Comparison of ENCODE assay signal across 11 cellular contexts in genomic region chr17:74326506-74326905, GRCh38. TPM values are rescaled to one million over a fixed set of nuclear protein-coding genes. Genes with fewer than 3 reads are reported as not detected.
A peak's percentile ranks its signal among the peaks of the same experiment; 100 is the strongest.
DNase-seq lines count a peak whose midpoint lies in the region; ATAC-seq, FAIRE-seq and TF ChIP-seq lines count a peak whose summit lies in the region.
"Had no signal": no experiment of that assay in that cellular context is flagged by ENCODE, and none has a peak within 500 bp of the region (broad histone marks: within the 10 kb centered on the region; RNA-seq: fewer than 3 reads in every experiment).

No MANE protein-coding gene starts in this region.

- DNase-seq in activated naive CD8-positive, alpha-beta T cell treated with anti-CD3 and anti-CD28 coated beads for 36 hours: no peak
- peak in 2 of 4 experiments; percentile 46 to 48 for DNase-seq in K562 (ENCODE audit: extremely low read depth in 1 of 4, low spot score in 3 of 4)
- no peak for DNase-seq in thyroid gland
- DNase-seq in NOMO-1 treated with DMSO at 0.1 percent for 48 hours (lab: John Stamatoyannopoulos, UW; ENCODE audit: unreplicated experiment): no peak
- DNase-seq in NCI-H2171 treated with DMSO at 0.1 percent for 48 hours (lab: John Stamatoyannopoulos, UW): no peak
- no peak for DNase-seq in stimulated activated CD4-positive, alpha-beta T cell treated with anti-CD3 and anti-CD28 coated beads, Interleukin-2, amount 100 ng/mL, for 24 hours

- FAIRE-seq in K562 (lab: Jason Lieb, UNC): no peak

- no peaks in the 10 kb centered on the region for H3K9me3 Mint-ChIP-seq in activated naive CD8-positive, alpha-beta T cell (ENCODE audit: low read depth)
- H3K9me3 Mint-ChIP-seq in activated naive CD8-positive, alpha-beta T cell treated with anti-CD3 and anti-CD28 coated beads for 36 hours: no peaks in the 10 kb centered on the region
- H3K9me3 Mint-ChIP-seq: IgD-negative memory B cell had no signal

- no peaks in the 10 kb centered on the region; the same call in 1 of the 2 replicates for H4K20me1 ChIP-seq in K562 (replicated peaks; ENCODE audit: control insufficient read depth, insufficient read depth, low read length)

- in situ Hi-C loops in K562 (cut with MboI): no loop called here

- TF ChIP-seq CTCF in K562 (IDR thresholded peaks at IDR 0.05 in 2 of 3, conservative IDR thresholded peaks at IDR 0.05 in 1 of 3; ENCODE audit: insufficient read depth in 2 of 3, low read depth in 1 of 3, low read length in 3 of 3): no peak
- TF ChIP-seq CTCF in thyroid gland (IDR thresholded peaks at IDR 0.05): no peak

- H3K9me3 ChIP-seq in K562 (replicated peaks; ENCODE audit: control insufficient read depth, insufficient read depth, low read depth, low read length) (0 out of 2 replicates have a peak, but pooled peaks cover 2% of the 10 kb centered on the region), mesodermal cell (ENCODE audit: control insufficient read depth, low read length) (no peaks in the 10 kb centered on the region), thyroid gland (no peaks in the 10 kb centered on the region)
- H3K9me3 ChIP-seq: body of pancreas had no signal

- H3K4me3 ChIP-seq in K562 (no peak overlapping the region), mesodermal cell (ENCODE audit: extremely low read depth, insufficient read depth, low read length, poor library complexity, severe bottlenecking) (peak overlapping the region; percentile 25), thyroid gland (replicated peaks in 1 of 3) (peak overlapping the region in 2 of 3 donors; percentile 16 to 38)
- H3K4me3 ChIP-seq: body of pancreas had no signal

- CTCF ChIA-PET in K562 (lab: Yijun Ruan, JAX; ENCODE audit: low intra/inter-chr PET ratio): no interaction called here

- H3K4me2 ChIP-seq in K562 (ENCODE audit: insufficient read depth, low read length): peak overlapping the region; percentile 46; the same call in 1 of the 2 replicates

- no peak; the same call in 2 of the 3 replicates for ATAC-seq in K562

- no peak overlapping the region for H3K27ac Mint-ChIP-seq in activated naive CD8-positive, alpha-beta T cell
- no peak overlapping the region for H3K27ac Mint-ChIP-seq in activated naive CD8-positive, alpha-beta T cell treated with anti-CD3 and anti-CD28 coated beads for 36 hours

- H3K27me3 Mint-ChIP-seq in activated naive CD8-positive, alpha-beta T cell: peaks cover 12% of the 10 kb centered on the region
- H3K27me3 Mint-ChIP-seq in activated naive CD8-positive, alpha-beta T cell treated with anti-CD3 and anti-CD28 coated beads for 36 hours: peaks cover 46% of the 10 kb centered on the region

- no peaks in the 10 kb centered on the region for H3K79me2 ChIP-seq in K562 (ENCODE audit: control insufficient read depth, insufficient read depth, low read length)

- TF ChIP-seq RAD21 in K562 (CRISPR knock-in tag; conservative IDR thresholded peaks at IDR 0.05 in 1 of 2, IDR thresholded peaks at IDR 0.05 in 1 of 2): no peak

- H3K36me3 ChIP-seq in K562 (ENCODE audit: control insufficient read depth, insufficient read depth, low read length) (no peaks in the 10 kb centered on the region), mesodermal cell (ENCODE audit: control insufficient read depth, insufficient read depth, low read length) (no peaks in the 10 kb centered on the region), thyroid gland (no peaks in the 10 kb centered on the region)

- H3K4me1 ChIP-seq in K562 (replicated peaks in 1 of 2; ENCODE audit: control insufficient read depth in 2 of 2, insufficient read depth in 2 of 2, low read length in 2 of 2): peaks cover 0 to 23% of the 10 kb centered on the region in 2 experiments; a peak in 3 of 5 replicates
- peaks cover 8% of the 10 kb centered on the region for H3K4me1 ChIP-seq in mesodermal cell (ENCODE audit: control insufficient read depth, insufficient read depth, low read length, poor library complexity, severe bottlenecking)
- peaks cover 15 to 27% of the 10 kb centered on the region in 2 donors for H3K4me1 ChIP-seq in thyroid gland

- no peak for TF ChIP-seq POLR2A in K562 (conservative IDR thresholded peaks at IDR 0.05)
- TF ChIP-seq POLR2A in thyroid gland (IDR thresholded peaks at IDR 0.05): no peak

- no TSS peak for BruUV-seq in K562 (replicated peaks; lab: Mats Ljungman, UMichigan)

- peak overlapping the region; percentile 56 for H2AFZ ChIP-seq in K562 (ENCODE audit: low read depth, low read length)

- H3K36me3 Mint-ChIP-seq in activated naive CD8-positive, alpha-beta T cell: no peaks in the 10 kb centered on the region
- H3K36me3 Mint-ChIP-seq in activated naive CD8-positive, alpha-beta T cell treated with anti-CD3 and anti-CD28 coated beads for 36 hours: no peaks in the 10 kb centered on the region

- TF ChIP-seq EP300 in K562 (IDR thresholded peaks at IDR 0.05; ENCODE audit: low read length): no peak

- H3K4me3 Mint-ChIP-seq in activated naive CD8-positive, alpha-beta T cell: peak overlapping the region; percentile 46
- no peak overlapping the region for H3K4me3 Mint-ChIP-seq in activated naive CD8-positive, alpha-beta T cell treated with anti-CD3 and anti-CD28 coated beads for 36 hours

- intact Hi-C loops in K562 (cut with micrococcal nuclease): no loop called here
- intact Hi-C loops in thyroid gland (cut with DNase I): no loop called here

- peak overlapping the region in 1 of 2 experiments; percentile 79; a peak in 1 of 4 replicates for H3K9ac ChIP-seq in K562 (ENCODE audit: insufficient read depth in 1 of 2, low read depth in 2 of 2, low read length in 2 of 2)

- H3K27ac ChIP-seq in K562 (ENCODE audit: extremely low read depth, low read depth, low read length): no peak overlapping the region
- no peak overlapping the region for H3K27ac ChIP-seq in mesodermal cell (ENCODE audit: low read depth, low read length, severe bottlenecking)
- no peak overlapping the region for H3K27ac ChIP-seq in thyroid gland
- H3K27ac ChIP-seq: body of pancreas, C4-2B had no signal

- WGBS in K562 (ENCODE audit: insufficient coverage, low coverage, missing lambda C conversion rate): 28% methylated on average over 8 of the region's 10 CpGs
- WGBS in mesodermal cell (ENCODE audit: insufficient coverage in 2 of 2), 2 experiments: 20 to 37% methylated on average over 6 to 10 of the region's 10 CpGs
- 31 to 52% methylated on average over 3 to 9 of the region's 10 CpGs for WGBS in thyroid gland, 2 donors

- peaks cover 20 to 33% of the 10 kb centered on the region in 2 experiments for H3K27me3 ChIP-seq in K562 (ENCODE audit: control insufficient read depth in 2 of 2, insufficient read depth in 2 of 2, low read length in 2 of 2)
- H3K27me3 ChIP-seq in thyroid gland: no peaks in the 10 kb centered on the region

- no peaks in the 10 kb centered on the region for H3K9me1 ChIP-seq in K562 (ENCODE audit: control insufficient read depth, insufficient read depth, low read length)

- H3K4me1 Mint-ChIP-seq in activated naive CD8-positive, alpha-beta T cell (ENCODE audit: low read depth): peaks cover 14% of the 10 kb centered on the region
- H3K4me1 Mint-ChIP-seq in activated naive CD8-positive, alpha-beta T cell treated with anti-CD3 and anti-CD28 coated beads for 36 hours: no peaks in the 10 kb centered on the region

- POLR2A ChIA-PET in K562 (lab: Yijun Ruan, JAX): no interaction called here

RNA-seq across cellular contexts. Expression of gene KIF19, which starts 0.5 kb away (rescaled TPM):
- total RNA-seq in activated naive CD8-positive, alpha-beta T cell treated with anti-CD3 and anti-CD28 coated beads for 36 hours: under 1 TPM in 1 of 2 experiments, not detected in 1; 0.08 TPM
- 0.76 and 1.1 TPM in 2 replicates for total RNA-seq in K562 (2011; cell fraction: chromatin; rRNA removed; ENCODE audit: low replicate concordance)
- 0.66 and 0.83 TPM in 2 replicates for total RNA-seq in K562 (2011; cell fraction: nucleolus; rRNA removed)
- total RNA-seq in K562 (2011; cell fraction: nucleoplasm; rRNA removed): 0.46 and 0.95 TPM in 2 replicates
- total RNA-seq in K562 (2014; rRNA removed) (not detected in 2 replicates), K562 (2014; rRNA removed; fragmentation: Illumina TruSeq; extraction: Trizol) (not detected in 2 replicates), K562 (2015; rRNA removed; fragmentation: Illumina TruSeq; extraction: Trizol) (not detected in 2 replicates), K562 (2021) (not detected in 2 replicates), thyroid gland (1 to 10 TPM in 3 of 4 donors, under 1 TPM in 1; 0.94 to 7.7 (median 2.2) TPM)
- polyA plus RNA-seq in K562 (2011; rRNA removed) (0.10 and 0.19 TPM in 2 replicates), K562 (2014; fragmentation: Illumina TruSeq; extraction: Trizol) (not detected in 2 replicates), K562 (2014; fragmentation: Nextera tagmentation; extraction: Ambion mirVana) (not detected), K562 (2014; rRNA removed) (not detected in 2 replicates)
- polyA plus RNA-seq in K562 (2011; cell fraction: cytosol; rRNA removed): 0.09 and 0.12 TPM in 2 replicates
- 0.38 and 0.58 TPM in 2 replicates for polyA plus RNA-seq in K562 (2011; cell fraction: nucleus; rRNA removed)
- 0.03 TPM in 1 of 2 replicates, not detected in the other for polyA plus RNA-seq in K562 (2012)
- 0.21 and 0.32 TPM in 2 replicates for polyA minus RNA-seq in K562 (2011; rRNA and poly(A)+ RNA removed)
- polyA minus RNA-seq in K562 (2011; cell fraction: cytosol; rRNA and poly(A)+ RNA removed): not detected in 2 replicates
- polyA minus RNA-seq in K562 (2011; cell fraction: nucleus; rRNA and poly(A)+ RNA removed): 0.54 and 1.00 TPM in 2 replicates
- 0.29 TPM for polyA plus RNA-seq in mesodermal cell (2013, experiment 1 of 2)
- polyA plus RNA-seq in mesodermal cell (2013, experiment 2 of 2): 0.20 TPM

RNA-seq across cellular contexts. Expression of gene BTBD17, which starts 35.2 kb away (rescaled TPM):
- total RNA-seq in activated naive CD8-positive, alpha-beta T cell treated with anti-CD3 and anti-CD28 coated beads for 36 hours: not detected
- total RNA-seq in K562 (2011; cell fraction: chromatin; rRNA removed; ENCODE audit: low replicate concordance): not detected in 2 replicates
- not detected in 2 replicates for total RNA-seq in K562 (2011; cell fraction: nucleolus; rRNA removed)
- not detected in 2 replicates for total RNA-seq in K562 (2011; cell fraction: nucleoplasm; rRNA removed)
- total RNA-seq in K562 (2014; rRNA removed) (not detected in 2 replicates), K562 (2014; rRNA removed; fragmentation: Illumina TruSeq; extraction: Trizol) (not detected in 2 replicates), K562 (2015; rRNA removed; fragmentation: Illumina TruSeq; extraction: Trizol) (not detected in 2 replicates), K562 (2021) (not detected in 2 replicates), thyroid gland (under 1 TPM in 2 of 4 donors, not detected in 2; 0.67 to 0.89 TPM)
- polyA plus RNA-seq in K562 (2011; rRNA removed) (not detected in 2 replicates), K562 (2014; fragmentation: Illumina TruSeq; extraction: Trizol) (not detected in 2 replicates), K562 (2014; fragmentation: Nextera tagmentation; extraction: Ambion mirVana) (not detected), K562 (2014; rRNA removed) (not detected in 2 replicates)
- polyA plus RNA-seq in K562 (2011; cell fraction: cytosol; rRNA removed): not detected in 2 replicates
- not detected in 2 replicates for polyA plus RNA-seq in K562 (2011; cell fraction: nucleus; rRNA removed)
- not detected in 2 replicates for polyA plus RNA-seq in K562 (2012)
- polyA minus RNA-seq in K562 (2011; rRNA and poly(A)+ RNA removed): not detected in 2 replicates
- not detected in 2 replicates for polyA minus RNA-seq in K562 (2011; cell fraction: cytosol; rRNA and poly(A)+ RNA removed)
- polyA minus RNA-seq in K562 (2011; cell fraction: nucleus; rRNA and poly(A)+ RNA removed): not detected in 2 replicates
- polyA plus RNA-seq in mesodermal cell (2013, experiment 1 of 2): 1.4 TPM
- 0.76 TPM for polyA plus RNA-seq in mesodermal cell (2013, experiment 2 of 2)
- polyA plus RNA-seq: IgD-negative memory B cell had no signal

RNA-seq across cellular contexts. Expression of gene GPR142, which starts 40.8 kb away (rescaled TPM):
- not detected for total RNA-seq in activated naive CD8-positive, alpha-beta T cell treated with anti-CD3 and anti-CD28 coated beads for 36 hours
- not detected in 2 replicates for total RNA-seq in K562 (2011; cell fraction: chromatin; rRNA removed; ENCODE audit: low replicate concordance)
- not detected in 2 replicates for total RNA-seq in K562 (2011; cell fraction: nucleolus; rRNA removed)
- total RNA-seq in K562 (2011; cell fraction: nucleoplasm; rRNA removed): not detected in 2 replicates
- not detected in 2 replicates for total RNA-seq in K562 (2014; rRNA removed)
- total RNA-seq in K562 (2014; rRNA removed; fragmentation: Illumina TruSeq; extraction: Trizol): not detected in 2 replicates
- total RNA-seq in K562 (2015; rRNA removed; fragmentation: Illumina TruSeq; extraction: Trizol): not detected in 2 replicates
- total RNA-seq in K562 (2021): not detected in 2 replicates
- not detected in 2 replicates for polyA plus RNA-seq in K562 (2011; rRNA removed)
- polyA plus RNA-seq in K562 (2011; cell fraction: cytosol; rRNA removed): not detected in 2 replicates
- polyA plus RNA-seq in K562 (2011; cell fraction: nucleus; rRNA removed): not detected in 2 replicates
- not detected in 2 replicates for polyA plus RNA-seq in K562 (2012)
- not detected in 2 replicates for polyA plus RNA-seq in K562 (2014; fragmentation: Illumina TruSeq; extraction: Trizol)
- not detected for polyA plus RNA-seq in K562 (2014; fragmentation: Nextera tagmentation; extraction: Ambion mirVana)
- not detected in 2 replicates for polyA plus RNA-seq in K562 (2014; rRNA removed)
- polyA minus RNA-seq in K562 (2011; rRNA and poly(A)+ RNA removed): not detected in 2 replicates
- not detected in 2 replicates for polyA minus RNA-seq in K562 (2011; cell fraction: cytosol; rRNA and poly(A)+ RNA removed)
- not detected in 2 replicates for polyA minus RNA-seq in K562 (2011; cell fraction: nucleus; rRNA and poly(A)+ RNA removed)
- 0.22 TPM for polyA plus RNA-seq in mesodermal cell (2013, experiment 1 of 2)
- polyA plus RNA-seq in mesodermal cell (2013, experiment 2 of 2): not detected
- total RNA-seq in thyroid gland: under 1 TPM in 1 of 4 donors, not detected in 3; 0.67 TPM
- polyA plus RNA-seq: IgD-negative memory B cell had no signal

RNA-seq across cellular contexts. Expression of gene DNAI2, which starts 52.5 kb away (rescaled TPM):
- not detected for total RNA-seq in activated naive CD8-positive, alpha-beta T cell treated with anti-CD3 and anti-CD28 coated beads for 36 hours
- total RNA-seq in K562 (2011; cell fraction: chromatin; rRNA removed; ENCODE audit: low replicate concordance): not detected in 2 replicates
- total RNA-seq in K562 (2011; cell fraction: nucleolus; rRNA removed): not detected in 2 replicates
- total RNA-seq in K562 (2011; cell fraction: nucleoplasm; rRNA removed): not detected in 2 replicates
- not detected in 2 replicates for total RNA-seq in K562 (2014; rRNA removed)
- not detected in 2 replicates for total RNA-seq in K562 (2014; rRNA removed; fragmentation: Illumina TruSeq; extraction: Trizol)
- not detected in 2 replicates for total RNA-seq in K562 (2015; rRNA removed; fragmentation: Illumina TruSeq; extraction: Trizol)
- not detected in 2 replicates for total RNA-seq in K562 (2021)
- polyA plus RNA-seq in K562 (2011; rRNA removed): not detected in 2 replicates
- not detected in 2 replicates for polyA plus RNA-seq in K562 (2011; cell fraction: cytosol; rRNA removed)
- not detected in 2 replicates for polyA plus RNA-seq in K562 (2011; cell fraction: nucleus; rRNA removed)
- polyA plus RNA-seq in K562 (2012): not detected in 2 replicates
- polyA plus RNA-seq in K562 (2014; fragmentation: Illumina TruSeq; extraction: Trizol): not detected in 2 replicates
- polyA plus RNA-seq in K562 (2014; fragmentation: Nextera tagmentation; extraction: Ambion mirVana): not detected
- not detected in 2 replicates for polyA plus RNA-seq in K562 (2014; rRNA removed)
- not detected in 2 replicates for polyA minus RNA-seq in K562 (2011; rRNA and poly(A)+ RNA removed)
- polyA minus RNA-seq in K562 (2011; cell fraction: cytosol; rRNA and poly(A)+ RNA removed): not detected in 2 replicates
- polyA minus RNA-seq in K562 (2011; cell fraction: nucleus; rRNA and poly(A)+ RNA removed): not detected in 2 replicates
- not detected for polyA plus RNA-seq in mesodermal cell (2013, experiment 1 of 2)
- not detected for polyA plus RNA-seq in mesodermal cell (2013, experiment 2 of 2)
- total RNA-seq in thyroid gland: under 1 TPM in 1 of 4 donors, not detected in 3; 0.13 TPM
- total RNA-seq: body of pancreas had no signal
- polyA plus RNA-seq: IgD-negative memory B cell had no signal
